Comparison of ENCODE assay signal across 8 cellular contexts in genomic region chr20:8018928-8019177, GRCh38. TPM values are rescaled to one million over a fixed set of nuclear protein-coding genes. Genes with fewer than 3 reads are reported as not detected.
DNase-seq lines count a peak whose midpoint lies in the region; TF ChIP-seq lines count a peak whose summit lies in the region.

No MANE protein-coding gene starts in this region.

- peak overlapping the region; percentile 78 for H3K4me2 ChIP-seq in hepatocyte

- H3K36me3 ChIP-seq in hepatocyte (replicated peaks; ENCODE audit: insufficient read depth, low read depth): no peaks in the 10 kb centered on the region

- peak overlapping the region; percentile 80 for H2AFZ ChIP-seq in hepatocyte

- H3K4me1 ChIP-seq in hepatocyte (ENCODE audit: insufficient read depth): peaks cover 4% of the 10 kb centered on the region

- no peaks in the 10 kb centered on the region for H3K9me2 ChIP-seq in hepatocyte (replicated peaks; ENCODE audit: insufficient read depth)

- H3K36me3 Mint-ChIP-seq in activated T-helper 1 cell treated with anti-CD3 and anti-CD28 coated beads, Interleukin-12 subunit alpha, Interleukin-12 subunit beta, Interleukin-2, Interleukin-4 antibody, amounts not matched to agents 30 ng/mL and 10 ng/mL and 1 ng/mL, durations not matched to agents 14 hours and 24 hours and 36 hours (ENCODE audit: low read depth): peaks cover 5% of the 10 kb centered on the region

- H3K27me3 Mint-ChIP-seq in activated T-helper 1 cell treated with anti-CD3 and anti-CD28 coated beads, Interleukin-12 subunit alpha, Interleukin-12 subunit beta, Interleukin-2, Interleukin-4 antibody, amounts not matched to agents 30 ng/mL and 10 ng/mL and 1 ng/mL, durations not matched to agents 14 hours and 24 hours and 36 hours (ENCODE audit: insufficient read depth): peaks cover under 1% of the 10 kb centered on the region

- peak overlapping the region; percentile 91 for H3K4me3 Mint-ChIP-seq in activated T-helper 1 cell treated with anti-CD3 and anti-CD28 coated beads, Interleukin-12 subunit alpha, Interleukin-12 subunit beta, Interleukin-2, Interleukin-4 antibody, amounts not matched to agents 30 ng/mL and 10 ng/mL and 1 ng/mL, durations not matched to agents 14 hours and 24 hours and 36 hours

- peaks cover 45% of the 10 kb centered on the region for H3K4me1 Mint-ChIP-seq in activated T-helper 1 cell treated with anti-CD3 and anti-CD28 coated beads, Interleukin-12 subunit alpha, Interleukin-12 subunit beta, Interleukin-2, Interleukin-4 antibody, amounts not matched to agents 30 ng/mL and 10 ng/mL and 1 ng/mL, durations not matched to agents 14 hours and 24 hours and 36 hours (ENCODE audit: low read depth)

- no peak for TF ChIP-seq CTCF in HFF-Myc (IDR thresholded peaks at IDR 0.05; ENCODE audit: low read depth, low read length, missing control alignments)
- no peak for TF ChIP-seq CTCF in NB4 (IDR thresholded peaks at IDR 0.05; ENCODE audit: low read depth, low read length)
- TF ChIP-seq CTCF in hepatocyte (IDR thresholded peaks at IDR 0.05; ENCODE audit: poor library complexity): no peak

- no peaks in the 10 kb centered on the region for H4K20me1 ChIP-seq in hepatocyte (ENCODE audit: insufficient read depth, poor library complexity, severe bottlenecking)

- H3K9me3 Mint-ChIP-seq in activated T-helper 1 cell treated with anti-CD3 and anti-CD28 coated beads, Interleukin-12 subunit alpha, Interleukin-12 subunit beta, Interleukin-2, Interleukin-4 antibody, amounts not matched to agents 30 ng/mL and 10 ng/mL and 1 ng/mL, durations not matched to agents 14 hours and 24 hours and 36 hours: no peaks in the 10 kb centered on the region

- peaks cover 41% of the 10 kb centered on the region for H3K79me2 ChIP-seq in hepatocyte

- intact Hi-C loops in activated T-helper 1 cell treated with anti-CD3 and anti-CD28 coated beads, Interleukin-12 subunit alpha, Interleukin-12 subunit beta, Interleukin-2, Interleukin-4 antibody, amounts not matched to agents 30 ng/mL and 10 ng/mL and 1 ng/mL, durations not matched to agents 14 hours and 24 hours and 36 hours (cut with micrococcal nuclease): loop anchor here (1.0 to 10.0 kb wide), 5 partner anchors 38 to 643 kb away; no protein-coding TSS in a partner anchor

- H3K9me3 ChIP-seq in hepatocyte (ENCODE audit: low read depth): no peaks in the 10 kb centered on the region

- H3K27me3 ChIP-seq in hepatocyte: no peaks in the 10 kb centered on the region

- no peak for TF ChIP-seq POLR2A in NB4 (IDR thresholded peaks at IDR 0.05; ENCODE audit: extremely low read depth, insufficient read length)

- H3K27ac Mint-ChIP-seq in activated T-helper 1 cell treated with anti-CD3 and anti-CD28 coated beads, Interleukin-12 subunit alpha, Interleukin-12 subunit beta, Interleukin-2, Interleukin-4 antibody, amounts not matched to agents 30 ng/mL and 10 ng/mL and 1 ng/mL, durations not matched to agents 14 hours and 24 hours and 36 hours: peak overlapping the region; percentile 89

- DNase-seq in activated CD4-positive, CD25-positive, alpha-beta regulatory T cell treated with anti-CD3 and anti-CD28 coated beads, Interleukin-2, amount 50 U/mL, for 16 hours (ENCODE audit: low read depth, low spot score): peak; percentile 5
- DNase-seq in activated CD4-positive, CD25-positive, alpha-beta regulatory T cell (lab: John Stamatoyannopoulos, UW): no peak
- DNase-seq in HFF-Myc (ENCODE audit: extremely low read depth, low read depth) (no peak), NB4 (ENCODE audit: low read depth) (no peak), hepatocyte (ENCODE audit: low spot score) (no peak), smooth muscle cell of the brain vasculature (ENCODE audit: low read depth, low spot score) (peak; percentile 13), COLO668 (lab: John Stamatoyannopoulos, UW; ENCODE audit: unreplicated experiment) (no peak)
- no peak for DNase-seq in activated T-helper 1 cell treated with anti-CD3 and anti-CD28 coated beads, Interleukin-12 subunit alpha, Interleukin-12 subunit beta, Interleukin-2, Interleukin-4 antibody, amounts not matched to agents 30 ng/mL and 10 ng/mL and 1 ng/mL, durations not matched to agents 14 hours and 24 hours and 36 hours (ENCODE audit: low spot score)

- 1% methylated on average over 11 of the region's 11 CpGs for WGBS in hepatocyte (ENCODE audit: low lambda C conversion rate, missing lambda C conversion rate)

- H3K4me3 ChIP-seq in HFF-Myc (replicated peaks; ENCODE audit: low read depth, low read length) (peak overlapping the region; percentile 65), NB4 (ENCODE audit: low read depth, low read length) (peak overlapping the region; percentile 76), hepatocyte (peak overlapping the region; percentile 84)

- H3K27ac ChIP-seq in hepatocyte: peak overlapping the region; percentile 98

RNA-seq across cellular contexts. Expression of gene TMX4, which starts 0.7 kb away (rescaled TPM):
- total RNA-seq in activated T-helper 1 cell treated with anti-CD3 and anti-CD28 coated beads, Interleukin-12 subunit alpha, Interleukin-12 subunit beta, Interleukin-2, Interleukin-4 antibody, amounts not matched to agents 30 ng/mL and 10 ng/mL and 1 ng/mL, durations not matched to agents 14 hours and 24 hours and 36 hours: 30.4 and 31.3 TPM in 2 replicates
- 25.7 and 27.5 TPM in 2 replicates for total RNA-seq in hepatocyte
- 50.5 and 55.2 TPM in 2 replicates for polyA plus RNA-seq in hepatocyte

Comparison
In these comparisons a context has a peak if more than half of its experiments do, and no peak if none do; other contexts are left out.
1. DNase-seq: peak in activated CD4-positive, CD25-positive, alpha-beta regulatory T cell treated with anti-CD3 and anti-CD28 coated beads, Interleukin-2, amount 50 U/mL, for 16 hours (single experiment) and smooth muscle cell of the brain vasculature (single experiment); none in activated CD4-positive, CD25-positive, alpha-beta regulatory T cell (0 of 4), HFF-Myc (single experiment), NB4 (single experiment), activated T-helper 1 cell treated with anti-CD3 and anti-CD28 coated beads, Interleukin-12 subunit alpha, Interleukin-12 subunit beta, Interleukin-2, Interleukin-4 antibody, amounts not matched to agents 30 ng/mL and 10 ng/mL and 1 ng/mL, durations not matched to agents 14 hours and 24 hours and 36 hours (single experiment), hepatocyte (single experiment) and COLO668 (single experiment).
2. Peak in every context shown above with its lines, with median percentiles within 50 percentile points of each other: H3K4me3 ChIP-seq.